In the genomic region with DNA sequence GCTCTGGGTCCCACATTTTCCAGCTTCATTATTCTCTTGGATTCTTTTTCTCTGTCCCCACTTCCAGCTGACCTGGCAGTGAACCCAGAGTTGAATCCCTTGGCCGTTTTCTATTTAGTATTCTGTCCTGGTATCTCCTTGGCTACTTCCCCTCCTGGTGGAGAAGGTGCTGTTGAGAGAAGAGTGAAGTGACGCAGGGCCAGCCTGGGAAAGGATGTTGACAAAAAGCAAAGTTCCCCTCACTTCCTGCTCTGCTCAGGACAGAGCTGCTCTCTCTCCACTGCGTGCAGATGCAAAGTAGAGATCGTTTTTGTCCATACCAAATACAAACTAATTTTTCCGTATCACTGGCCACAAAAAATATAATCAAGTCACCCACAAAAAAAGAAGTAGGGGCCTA, we compare ENCODE assay signal across 21 cellular contexts.
A peak's percentile ranks its signal among the peaks of the same experiment; 100 is the strongest.
DNase-seq lines count a peak whose midpoint lies in the region; ATAC-seq and TF ChIP-seq lines count a peak whose summit lies in the region.
"Had no signal": no experiment of that assay in that cellular context is flagged by ENCODE, and none has a peak within 500 bp of the region (broad histone marks: within the 10 kb centered on the region; RNA-seq: fewer than 3 reads in every experiment).

No MANE protein-coding gene starts in this region.

- intact Hi-C loops in gastrocnemius medialis (cut with DNase I; ENCODE audit: low total_unique reads), result no loop called here

- peaks cover 7% of the 10 kb centered on the region for H3K4me1 Mint-ChIP-seq in stimulated activated naive CD8-positive, alpha-beta T cell treated with anti-CD3 and anti-CD28 coated beads, Interleukin-15, amount 100 ng/mL, for 72 hours
- H3K4me1 Mint-ChIP-seq: H9, IgD-negative memory B cell had no signal

- H3K27me3 ChIP-seq in brain microvascular endothelial cell (replicated peaks), result no peaks in the 10 kb centered on the region
- no peaks in the 10 kb centered on the region for H3K27me3 ChIP-seq in gastrocnemius medialis
- H3K27me3 ChIP-seq: BLaER1 had no signal

- TF ChIP-seq POLR2A in gastrocnemius medialis (IDR thresholded peaks at IDR 0.05), result no peak

- no peak for DNase-seq in stimulated activated naive CD8-positive, alpha-beta T cell treated with anti-CD3 and anti-CD28 coated beads, Interleukin-15, amount 100 ng/mL, for 72 hours
- DNase-seq in stimulated activated naive CD8-positive, alpha-beta T cell treated with anti-CD3 and anti-CD28 coated beads, Interleukin-15, Interleukin-2, amounts not matched to agents 100 U/mL and 50 U/mL, for 24 hours, result no peak
- DNase-seq in brain microvascular endothelial cell (peak; percentile 15), medulla oblongata (ENCODE audit: extremely low spot score) (peak; percentile 39), gastrocnemius medialis (no peak), islet precursor cell (no peak)
- DNase-seq in activated CD4-positive, alpha-beta T cell treated with anti-CD3 and anti-CD28 coated beads for 4 hours, result no peak
- DNase-seq: CD4-positive, alpha-beta memory T cell; GDM1; H9; Karpas-422; NCI-H1092 treated with DMSO at 0.1 percent for 48 hours; NCI-H146; NCI-H2029 treated with DMSO at 0.1 percent for 48 hours; NCI-H2171; NCI-H446 treated with DMSO at 0.1 percent for 48 hours; NCI-H69 had no signal

- ATAC-seq in stimulated activated naive CD8-positive, alpha-beta T cell treated with anti-CD3 and anti-CD28 coated beads, Interleukin-15, amount 100 ng/mL, for 72 hours, result peak; percentile 39
- no peak for ATAC-seq in stimulated activated naive CD8-positive, alpha-beta T cell treated with anti-CD3 and anti-CD28 coated beads, Interleukin-15, Interleukin-2, amounts not matched to agents 100 U/mL and 50 U/mL, for 24 hours
- ATAC-seq in gastrocnemius medialis, result no peak
- ATAC-seq: A549, Panc1 had no signal

- peaks cover 1% of the 10 kb centered on the region for H3K27me3 Mint-ChIP-seq in stimulated activated naive CD8-positive, alpha-beta T cell treated with anti-CD3 and anti-CD28 coated beads, Interleukin-15, amount 100 ng/mL, for 72 hours
- H3K27me3 Mint-ChIP-seq: IgD-negative memory B cell had no signal

- H3K4me1 ChIP-seq in gastrocnemius medialis, result no peaks in the 10 kb centered on the region
- H3K4me1 ChIP-seq: A549, BLaER1 had no signal

- peak overlapping the region in 1 of 2 donors; percentile 27 for H3K27ac Mint-ChIP-seq in stimulated activated naive CD8-positive, alpha-beta T cell treated with anti-CD3 and anti-CD28 coated beads, Interleukin-15, amount 100 ng/mL, for 72 hours
- H3K27ac Mint-ChIP-seq: CD4-positive, alpha-beta memory T cell; H9; IgD-negative memory B cell had no signal

- H3K27ac ChIP-seq in brain microvascular endothelial cell (no peak overlapping the region), gastrocnemius medialis (no peak overlapping the region)
- H3K27ac ChIP-seq: A549, BLaER1 had no signal

- H3K9me3 Mint-ChIP-seq in stimulated activated naive CD8-positive, alpha-beta T cell treated with anti-CD3 and anti-CD28 coated beads, Interleukin-15, amount 100 ng/mL, for 72 hours, result no peaks in the 10 kb centered on the region

- no peak for TF ChIP-seq CTCF in brain microvascular endothelial cell (IDR thresholded peaks at IDR 0.05; ENCODE audit: low read depth, low read length, missing control alignments)
- TF ChIP-seq CTCF in gastrocnemius medialis (IDR thresholded peaks at IDR 0.05 in 4 of 5, conservative IDR thresholded peaks at IDR 0.05 in 1 of 5), result no peak

- H3K36me3 ChIP-seq in brain microvascular endothelial cell (replicated peaks) (no peaks in the 10 kb centered on the region), gastrocnemius medialis (no peaks in the 10 kb centered on the region)
- H3K36me3 ChIP-seq: BLaER1 had no signal

- H3K4me3 Mint-ChIP-seq in stimulated activated naive CD8-positive, alpha-beta T cell treated with anti-CD3 and anti-CD28 coated beads, Interleukin-15, amount 100 ng/mL, for 72 hours, result no peak overlapping the region
- H3K4me3 Mint-ChIP-seq: H9, IgD-negative memory B cell had no signal

- H3K4me3 ChIP-seq in brain microvascular endothelial cell (ENCODE audit: low read depth, low read length) (no peak overlapping the region), gastrocnemius medialis (no peak overlapping the region)
- H3K4me3 ChIP-seq: A549, BLaER1 had no signal

- in situ Hi-C loops in brain microvascular endothelial cell (cut with HindIII; ENCODE audit: low pct_ligation_motif_present, low sequenced_read_pairs) (no loop called here), gastrocnemius medialis (cut with MboI; ENCODE audit: low sequenced_read_pairs in 4 of 4) (no loop called here)

- H3K9me3 ChIP-seq in gastrocnemius medialis, result no peaks in the 10 kb centered on the region
- H3K9me3 ChIP-seq: A549 had no signal

Comparison
In these comparisons a context has a peak if more than half of its experiments do, and no peak if none do; other contexts are left out.
1. DNase-seq: peak in brain microvascular endothelial cell (single experiment) and medulla oblongata (single experiment); none in stimulated activated naive CD8-positive, alpha-beta T cell treated with anti-CD3 and anti-CD28 coated beads, Interleukin-15, amount 100 ng/mL, for 72 hours (0 of 2), stimulated activated naive CD8-positive, alpha-beta T cell treated with anti-CD3 and anti-CD28 coated beads, Interleukin-15, Interleukin-2, amounts not matched to agents 100 U/mL and 50 U/mL, for 24 hours (single experiment), gastrocnemius medialis (0 of 2), activated CD4-positive, alpha-beta T cell treated with anti-CD3 and anti-CD28 coated beads for 4 hours (0 of 2) and islet precursor cell (single experiment).